13 cellular contexts compared by ENCODE assay signal in genomic region chr1:12432897-12433296, GRCh38.
DNase-seq lines count a peak whose midpoint lies in the region; ATAC-seq, FAIRE-seq and TF ChIP-seq lines count a peak whose summit lies in the region.
"Had no signal": no experiment of that assay in that cellular context is flagged by ENCODE, and none has a peak within 500 bp of the region (broad histone marks: within the 10 kb centered on the region; RNA-seq: fewer than 3 reads in every experiment).

No MANE protein-coding gene starts in this region.

- TF ChIP-seq EP300 in HepG2 (IDR thresholded peaks at IDR 0.05; ENCODE audit: low read depth in 2 of 2, low read length in 2 of 2) = no peak
- TF ChIP-seq EP300 in HepG2 (CRISPR knock-in tag; IDR thresholded peaks at IDR 0.05; ENCODE audit: borderline replicate concordance) = no peak

- H2AFZ ChIP-seq in HepG2 (ENCODE audit: low read length) = no peak overlapping the region

- TF ChIP-seq POLR2A in HepG2 (IDR thresholded peaks at IDR 0.05; ENCODE audit: insufficient read depth in 1 of 2, low read depth in 2 of 2, low read length in 2 of 2) = no peak

- H3K4me1 ChIP-seq in CD4-positive, alpha-beta memory T cell (ENCODE audit: insufficient read depth, low read length) = peaks cover 46% of the 10 kb centered on the region
- H3K4me1 ChIP-seq in HepG2 (ENCODE audit: insufficient read depth, low read length) = peaks cover 57% of the 10 kb centered on the region
- H3K4me1 ChIP-seq in small intestine (ENCODE audit: control insufficient read depth in 2 of 2, insufficient read depth in 1 of 2, low read depth in 1 of 2, low read length in 1 of 2) = peaks cover 4 to 25% of the 10 kb centered on the region in 2 donors

- peak overlapping the region; percentile 46 for H3K4me2 ChIP-seq in HepG2 (ENCODE audit: low read depth, low read length)
- H3K4me2 ChIP-seq: smooth muscle cell had no signal

- H3K9ac ChIP-seq in HepG2 (ENCODE audit: insufficient read depth, low read depth, low read length) = no peak overlapping the region

- TF ChIP-seq CTCF in HepG2 (CRISPR knock-in tag; IDR thresholded peaks at IDR 0.05) (no peak), glutamatergic neuron (IDR thresholded peaks at IDR 0.05; ENCODE audit: partially characterized antibody, unreplicated experiment) (no peak)

- no peaks in the 10 kb centered on the region for H3K9me3 ChIP-seq in CD4-positive, alpha-beta memory T cell (ENCODE audit: control insufficient read depth in 1 of 2, low read length in 2 of 2)
- H3K9me3 ChIP-seq in HepG2 (ENCODE audit: low read length) (no peaks in the 10 kb centered on the region), small intestine (ENCODE audit: control insufficient read depth, low read depth) (no peaks in the 10 kb centered on the region)

- no peak for FAIRE-seq in HepG2 (lab: Jason Lieb, UNC)
- no peak for FAIRE-seq in small intestine (lab: Jason Lieb, UNC)

- no peak overlapping the region for H3K27ac ChIP-seq in CD4-positive, alpha-beta memory T cell (ENCODE audit: low read depth, low read length)
- no peak overlapping the region for H3K27ac ChIP-seq in HepG2 (ENCODE audit: extremely low read length, insufficient read depth, low read length)
- H3K27ac ChIP-seq in small intestine (ENCODE audit: low read depth in 1 of 2, low read length in 1 of 2) = peak overlapping the region; percentile 33 to 89

- BruUV-seq in HepG2 (replicated peaks; lab: Mats Ljungman, UMichigan) = no TSS peak

- no peak for TF ChIP-seq RAD21 in HepG2 (CRISPR knock-in tag; IDR thresholded peaks at IDR 0.05)

- H3K36me3 Mint-ChIP-seq in CD4-positive, alpha-beta memory T cell = peaks cover 14 to 24% of the 10 kb centered on the region in 2 donors
- peaks cover 30% of the 10 kb centered on the region for H3K36me3 Mint-ChIP-seq in activated T-helper 2 cell treated with anti-CD3 and anti-CD28 coated beads, Interferon-gamma antibody, Interleukin-2, Interleukin-4, amounts not matched to agents 10 μg/mL and 5 μg/mL and 100 μg/mL, durations not matched to agents 14 hours and 24 hours and 36 hours (ENCODE audit: low read depth)
- H3K36me3 Mint-ChIP-seq in glutamatergic neuron (ENCODE audit: unreplicated experiment) = no peaks in the 10 kb centered on the region

- H3K4me1 Mint-ChIP-seq in CD4-positive, alpha-beta memory T cell = peaks cover 38 to 65% (median 44%) of the 10 kb centered on the region in 4 donors
- peaks cover 49% of the 10 kb centered on the region for H3K4me1 Mint-ChIP-seq in activated T-helper 2 cell treated with anti-CD3 and anti-CD28 coated beads, Interferon-gamma antibody, Interleukin-2, Interleukin-4, amounts not matched to agents 10 μg/mL and 5 μg/mL and 100 μg/mL, durations not matched to agents 14 hours and 24 hours and 36 hours (ENCODE audit: low read depth)
- H3K4me1 Mint-ChIP-seq in glutamatergic neuron (ENCODE audit: low read depth, unreplicated experiment) = peaks cover 3% of the 10 kb centered on the region

- ATAC-seq in HepG2 (peak; percentile 19; the same call in 1 of the 3 replicates), HG03442 (IDR thresholded peaks at IDR 0.05; ENCODE audit: unreplicated experiment) (no peak), HG03439 (IDR thresholded peaks at IDR 0.05; ENCODE audit: unreplicated experiment) (no peak)

- H3K27me3 ChIP-seq in CD4-positive, alpha-beta memory T cell (ENCODE audit: insufficient read depth, low read length) = no peaks in the 10 kb centered on the region
- H3K27me3 ChIP-seq in HepG2 (ENCODE audit: control insufficient read depth in 1 of 2, insufficient read depth in 2 of 2, low read length in 2 of 2) (no peaks in the 10 kb centered on the region), small intestine (ENCODE audit: control insufficient read depth in 2 of 2, insufficient read depth in 2 of 2, low read length in 2 of 2) (no peaks in the 10 kb centered on the region)

- no peaks in the 10 kb centered on the region for H3K36me3 ChIP-seq in CD4-positive, alpha-beta memory T cell (ENCODE audit: insufficient read depth, low read length)
- H3K36me3 ChIP-seq in HepG2 (replicated peaks in 1 of 2; ENCODE audit: control insufficient read depth in 1 of 2, insufficient read depth in 2 of 2, low read length in 2 of 2) (no peaks in the 10 kb centered on the region), small intestine (ENCODE audit: control insufficient read depth in 2 of 2, insufficient read depth in 2 of 2, low read length in 2 of 2) (peaks cover 0 to 5% of the 10 kb centered on the region in 2 donors)

- H3K79me2 ChIP-seq in HepG2 (ENCODE audit: insufficient read depth, low read length) = no peaks in the 10 kb centered on the region

- no peaks in the 10 kb centered on the region for H3K27me3 Mint-ChIP-seq in CD4-positive, alpha-beta memory T cell
- H3K27me3 Mint-ChIP-seq in activated T-helper 2 cell treated with anti-CD3 and anti-CD28 coated beads, Interferon-gamma antibody, Interleukin-2, Interleukin-4, amounts not matched to agents 10 μg/mL and 5 μg/mL and 100 μg/mL, durations not matched to agents 14 hours and 24 hours and 36 hours (ENCODE audit: low read depth) = no peaks in the 10 kb centered on the region
- H3K27me3 Mint-ChIP-seq in glutamatergic neuron (ENCODE audit: unreplicated experiment) = peaks cover 5% of the 10 kb centered on the region

- 87% methylated on average over 5 of the region's 6 CpGs for WGBS in HepG2 (ENCODE audit: low lambda C conversion rate)
- WGBS in small intestine, 3 donors = 83 to 84% (median 83%) methylated on average over 6 of the region's 6 CpGs

- H3K4me3 Mint-ChIP-seq in CD4-positive, alpha-beta memory T cell = peak overlapping the region in 1 of 8 donors; percentile 8
- H3K4me3 Mint-ChIP-seq in activated T-helper 2 cell treated with anti-CD3 and anti-CD28 coated beads, Interferon-gamma antibody, Interleukin-2, Interleukin-4, amounts not matched to agents 10 μg/mL and 5 μg/mL and 100 μg/mL, durations not matched to agents 14 hours and 24 hours and 36 hours (ENCODE audit: low read depth) = no peak overlapping the region
- H3K4me3 Mint-ChIP-seq in glutamatergic neuron (ENCODE audit: unreplicated experiment) = no peak overlapping the region

- H4K20me1 ChIP-seq in HepG2 (ENCODE audit: insufficient read depth, low read length) = no peaks in the 10 kb centered on the region

- in situ Hi-C loops in HepG2 (cut with HindIII; ENCODE audit: extremely low pct_ligation_motif_present, low pct_unique_long_range_greater_than_20kb) = no loop called here

- CTCF ChIA-PET in CD4-positive, alpha-beta memory T cell (lab: Charles Lee; ENCODE audit: partially characterized antibody) = interaction anchor here (1.2 kb wide), 1 partner anchor 78 kb away, joined by 3 read pairs; no protein-coding TSS in a partner anchor
- CTCF ChIA-PET in HepG2 (lab: Yijun Ruan, JAX; ENCODE audit: low intra/inter-chr PET ratio, low total read pairs) = no interaction called here

- no peak for DNase-seq in CD4-positive, alpha-beta memory T cell
- no peak for DNase-seq in activated T-helper 2 cell treated with anti-CD3 and anti-CD28 coated beads, Interferon-gamma antibody, Interleukin-2, Interleukin-4, amounts not matched to agents 10 μg/mL and 5 μg/mL and 100 μg/mL, durations not matched to agents 14 hours and 24 hours and 36 hours (ENCODE audit: low spot score)
- DNase-seq in HepG2 (ENCODE audit: low spot score) (no peak), small intestine (no peak), glutamatergic neuron (no peak), GF-D8 (lab: John Stamatoyannopoulos, UW) (no peak)
- DNase-seq: activated CD8-positive, alpha-beta memory T cell treated with anti-CD3 and anti-CD28 coated beads for 24 hours; effector CD4-positive, alpha-beta T cell; MV-4-11; T-helper 9 cell had no signal

- no peaks in the 10 kb centered on the region for H3K9me3 Mint-ChIP-seq in CD4-positive, alpha-beta memory T cell
- H3K9me3 Mint-ChIP-seq in activated T-helper 2 cell treated with anti-CD3 and anti-CD28 coated beads, Interferon-gamma antibody, Interleukin-2, Interleukin-4, amounts not matched to agents 10 μg/mL and 5 μg/mL and 100 μg/mL, durations not matched to agents 14 hours and 24 hours and 36 hours = peaks cover 7% of the 10 kb centered on the region
- H3K9me3 Mint-ChIP-seq in glutamatergic neuron (ENCODE audit: unreplicated experiment) = peaks cover 2% of the 10 kb centered on the region

- POLR2A ChIA-PET in CD4-positive, alpha-beta memory T cell (lab: Charles Lee; ENCODE audit: partially characterized antibody) = interaction anchor here (0.8 to 7.6 kb wide), 7 partner anchors 9 to 185 kb away, joined by 3 to 74 read pairs (median 36); partner anchors contain the start of gene DHRS3
- POLR2A ChIA-PET in HepG2 (lab: Yijun Ruan, JAX) = interaction anchor here (0.9 to 2.2 kb wide), 3 partner anchors 52 to 186 kb away, joined by 3 to 8 read pairs (median 3); no protein-coding TSS in a partner anchor

- intact Hi-C loops in CD4-positive, alpha-beta memory T cell (cut with micrococcal nuclease) = loop anchor here (5.0 kb wide), 1 partner anchor 46 kb away; no protein-coding TSS in a partner anchor
- intact Hi-C loops in activated T-helper 2 cell treated with anti-CD3 and anti-CD28 coated beads, Interferon-gamma antibody, Interleukin-2, Interleukin-4, amounts not matched to agents 10 μg/mL and 5 μg/mL and 100 μg/mL, durations not matched to agents 14 hours and 24 hours and 36 hours (cut with micrococcal nuclease) = loop anchor here (10.0 kb wide), 1 partner anchor 368 kb away; the partner anchor contains the start of gene TNFRSF8
- intact Hi-C loops in HepG2 (cut with micrococcal nuclease; ENCODE audit: unreplicated experiment) = loop anchor here (5.0 kb wide), 1 partner anchor 94 kb away; no protein-coding TSS in a partner anchor

- H3K4me3 ChIP-seq in CD4-positive, alpha-beta memory T cell (ENCODE audit: low read length in 2 of 2) = no peak overlapping the region
- H3K4me3 ChIP-seq in HepG2 (replicated peaks in 1 of 3; ENCODE audit: insufficient read depth in 1 of 3, low read depth in 2 of 3, low read length in 3 of 3) (no peak overlapping the region), small intestine (ENCODE audit: low read depth in 1 of 2, low read length in 2 of 2) (no peak overlapping the region)
- H3K4me3 ChIP-seq: smooth muscle cell had no signal

- H3K27ac Mint-ChIP-seq in CD4-positive, alpha-beta memory T cell = peak overlapping the region in 6 of 7 donors; percentile 13 to 73 (median 40)
- peak overlapping the region; percentile 20 for H3K27ac Mint-ChIP-seq in activated T-helper 2 cell treated with anti-CD3 and anti-CD28 coated beads, Interferon-gamma antibody, Interleukin-2, Interleukin-4, amounts not matched to agents 10 μg/mL and 5 μg/mL and 100 μg/mL, durations not matched to agents 14 hours and 24 hours and 36 hours
- H3K27ac Mint-ChIP-seq in glutamatergic neuron (ENCODE audit: unreplicated experiment) = no peak overlapping the region

TF ChIP-seq in HepG2, 621 proteins besides CTCF, POLR2A, EP300 and RAD21 (continues in another document):
- TF ChIP-seq GLMP (CRISPR knock-in tag; IDR thresholded peaks at IDR 0.05; ENCODE audit: borderline replicate concordance) = no peak

Comparison
In these comparisons a context has a peak if more than half of its experiments do, and no peak if none do; other contexts are left out.
1. H3K27ac ChIP-seq: peak in small intestine (2 of 2); none in CD4-positive, alpha-beta memory T cell (single experiment) and HepG2 (single experiment).